8 cellular contexts compared by ENCODE assay signal in the genomic region with DNA sequence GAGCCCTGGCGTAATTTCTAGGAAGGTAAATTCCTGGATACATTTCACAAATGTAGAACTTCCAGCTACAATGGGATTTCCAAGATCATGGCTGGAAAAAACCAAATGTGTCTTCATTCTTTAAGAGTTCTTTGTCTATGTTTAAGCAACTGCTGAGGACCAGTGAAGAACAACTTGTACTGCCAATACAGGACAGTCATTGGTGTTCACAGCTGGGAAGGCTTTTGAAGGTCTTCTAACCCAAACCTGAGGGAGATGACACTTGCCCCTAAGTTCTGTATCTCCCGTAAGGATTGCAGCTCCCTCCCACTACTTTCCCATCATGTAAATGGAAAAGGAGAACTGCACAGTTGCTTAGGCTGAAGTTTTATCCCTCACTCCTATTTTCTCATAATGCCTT.
"Had no signal": no experiment of that assay in that cellular context is flagged by ENCODE, and none has a peak within 500 bp of the region (broad histone marks: within the 10 kb centered on the region; RNA-seq: fewer than 3 reads in every experiment).

No MANE protein-coding gene starts in this region.

- H3K4me1 ChIP-seq: HAP-1 had no signal

- FAIRE-seq: HepG2 had no signal

- H3K9me3 ChIP-seq: HAP-1 had no signal

- H3K27ac ChIP-seq: GM23248, HL-60 had no signal

- ATAC-seq: HCT116, HepG2 had no signal

- H3K4me3 ChIP-seq: GM23248, HAP-1 had no signal

- DNase-seq: GM23248, GOT3, H7, HFFc6 had no signal
